1 cellular context compared by ENCODE assay signal in the genomic region with DNA sequence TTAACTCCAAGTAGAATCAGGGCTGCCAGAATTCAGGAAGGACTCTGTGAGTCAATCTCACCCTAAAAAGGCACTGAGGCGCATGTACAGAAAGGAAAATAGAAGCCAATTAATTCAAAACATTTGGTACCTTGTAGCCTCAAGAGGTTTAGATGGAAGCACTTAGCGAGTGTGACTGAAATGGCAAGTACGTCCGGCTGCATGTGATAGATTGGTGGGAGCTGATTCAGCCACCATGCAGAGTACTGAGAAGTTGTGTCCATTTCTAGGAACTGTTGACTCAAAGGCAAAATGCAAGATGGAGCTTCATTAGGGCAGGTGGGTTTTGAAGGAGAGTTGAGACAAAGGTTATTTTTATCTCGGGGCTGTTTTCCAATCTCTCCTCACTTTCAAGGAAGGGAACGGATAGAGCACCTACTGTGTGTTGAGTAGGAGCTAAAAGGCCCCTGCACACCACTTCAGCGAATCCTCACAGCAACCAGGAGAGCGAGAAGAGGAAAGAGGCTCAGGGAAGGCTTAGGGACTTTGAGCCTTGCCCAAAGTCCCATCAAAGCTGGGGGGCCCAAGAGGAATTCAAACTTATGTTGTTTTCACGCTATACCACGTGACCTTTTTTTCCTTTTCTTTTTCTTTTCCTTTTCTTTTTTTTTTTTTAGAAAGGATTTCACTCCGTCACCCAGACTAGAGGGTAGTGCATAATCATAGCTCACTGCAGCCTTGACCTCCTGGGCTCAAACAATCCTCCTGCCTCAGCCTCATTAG.
TF ChIP-seq lines count a peak whose summit lies in the region.

No MANE protein-coding gene starts in this region.

TF ChIP-seq in GM23338, 12 proteins besides CTCF, POLR2A, EP300 and RAD21 (continued from another document):
- TF ChIP-seq REST (IDR thresholded peaks at IDR 0.05; ENCODE audit: unreplicated experiment) (no peak), NANOG (IDR thresholded peaks at IDR 0.05; ENCODE audit: borderline replicate concordance) (no peak), CREB1 (CRISPR knock-in tag; IDR thresholded peaks at IDR 0.05; ENCODE audit: low read depth) (no peak), ZNF462 (CRISPR knock-in tag; IDR thresholded peaks at IDR 0.05) (no peak), ZNF114 (CRISPR knock-in tag; IDR thresholded peaks at IDR 0.05) (no peak), EZH2phosphoT487 (IDR thresholded peaks at IDR 0.05; ENCODE audit: unreplicated experiment) (no peak), POLR2AphosphoS5 (IDR thresholded peaks at IDR 0.05; ENCODE audit: low read depth) (no peak)
- TF ChIP-seq, protein P1, sequence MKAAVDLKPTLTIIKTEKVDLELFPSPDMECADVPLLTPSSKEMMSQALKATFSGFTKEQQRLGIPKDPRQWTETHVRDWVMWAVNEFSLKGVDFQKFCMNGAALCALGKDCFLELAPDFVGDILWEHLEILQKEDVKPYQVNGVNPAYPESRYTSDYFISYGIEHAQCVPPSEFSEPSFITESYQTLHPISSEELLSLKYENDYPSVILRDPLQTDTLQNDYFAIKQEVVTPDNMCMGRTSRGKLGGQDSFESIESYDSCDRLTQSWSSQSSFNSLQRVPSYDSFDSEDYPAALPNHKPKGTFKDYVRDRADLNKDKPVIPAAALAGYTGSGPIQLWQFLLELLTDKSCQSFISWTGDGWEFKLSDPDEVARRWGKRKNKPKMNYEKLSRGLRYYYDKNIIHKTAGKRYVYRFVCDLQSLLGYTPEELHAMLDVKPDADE (IDR thresholded peaks at IDR 0.05) = no peak
